In the genomic region with DNA sequence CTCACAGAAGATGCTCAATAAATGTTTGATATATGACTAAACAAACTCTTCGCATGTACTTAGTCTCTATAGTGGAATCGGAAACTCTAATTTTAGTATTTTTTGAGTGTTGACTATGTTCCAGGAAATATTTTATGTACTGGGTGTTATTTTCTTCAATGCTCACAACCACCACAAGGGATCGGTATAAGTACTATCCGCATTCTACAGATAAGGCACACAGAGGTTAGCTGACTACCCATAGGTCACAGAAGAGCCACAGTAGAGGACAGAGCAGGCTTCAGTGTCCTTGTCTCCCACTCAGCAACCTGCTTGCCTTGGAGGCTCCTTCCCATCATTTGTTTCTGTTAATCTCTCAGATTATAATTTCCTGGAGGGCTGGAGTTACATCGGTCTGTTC, we compare ENCODE assay signal across 19 cellular contexts.
DNase-seq lines count a peak whose midpoint lies in the region; ATAC-seq, FAIRE-seq and TF ChIP-seq lines count a peak whose summit lies in the region.
"Had no signal": no experiment of that assay in that cellular context is flagged by ENCODE, and none has a peak within 500 bp of the region (broad histone marks: within the 10 kb centered on the region; RNA-seq: fewer than 3 reads in every experiment).

No MANE protein-coding gene starts in this region.

- 0 out of 2 replicates have a peak, but pooled peaks have one; percentile 21 for TF ChIP-seq RAD21 in GM12878 (IDR thresholded peaks at IDR 0.05; ENCODE audit: insufficient read depth, low read depth, low read length)

- in situ Hi-C loops in GM12878 (cut with MboI): no loop called here

- ATAC-seq in GM12878: no peak
- no peak for ATAC-seq in stimulated activated naive CD8-positive, alpha-beta T cell treated with anti-CD3 and anti-CD28 coated beads, Interleukin-15, amount 100 ng/mL, for 72 hours
- ATAC-seq: CD8-positive, alpha-beta T cell; HCT116 had no signal

- DNase-seq in Karpas-422: peak; percentile 48
- DNase-seq in GM12878 (ENCODE audit: low read depth, low spot score): no peak
- DNase-seq in glutamatergic neuron: no peak
- DNase-seq in activated T-cell treated with anti-CD3 and anti-CD28 coated beads, Interleukin-2, amount 50 U/mL, for 48 hours: no peak
- no peak for DNase-seq in stimulated activated naive CD8-positive, alpha-beta T cell treated with anti-CD3 and anti-CD28 coated beads, Interleukin-15, amount 100 ng/mL, for 72 hours
- no peak for DNase-seq in NCI-H1417 (lab: John Stamatoyannopoulos, UW)
- DNase-seq: Calu3; CD8-positive, alpha-beta T cell; GM23248; H7; HFFc6; IMR-90 had no signal

- H3K27me3 Mint-ChIP-seq in glutamatergic neuron (ENCODE audit: unreplicated experiment): no peaks in the 10 kb centered on the region
- H3K27me3 Mint-ChIP-seq in stimulated activated naive CD8-positive, alpha-beta T cell treated with anti-CD3 and anti-CD28 coated beads, Interleukin-15, amount 100 ng/mL, for 72 hours: no peaks in the 10 kb centered on the region
- H3K27me3 Mint-ChIP-seq: B cell had no signal

- H3K4me1 ChIP-seq in Karpas-422 (ENCODE audit: low read length) (peaks cover 23% of the 10 kb centered on the region), GM12878 (ENCODE audit: control insufficient read depth, insufficient read depth, low read length) (no peaks in the 10 kb centered on the region)
- H3K4me1 ChIP-seq: BLaER1 treated with 17β-estradiol and CSF1 and Interleukin-3, amounts not matched to agents 10 nM and 100 nM had no signal

- H3K27ac ChIP-seq in Karpas-422 (ENCODE audit: low read length) (no peak overlapping the region), GM12878 (ENCODE audit: control insufficient read depth, insufficient read depth) (no peak overlapping the region)
- H3K27ac ChIP-seq: BLaER1 treated with 17β-estradiol and CSF1 and Interleukin-3, amounts not matched to agents 10 nM and 100 nM; GM23248 had no signal

- TF ChIP-seq EP300 in GM12878 (IDR thresholded peaks at IDR 0.05; ENCODE audit: borderline replicate concordance in 1 of 2, control insufficient read depth in 1 of 2, low read depth in 2 of 2, low read length in 2 of 2): no peak

- POLR2A ChIA-PET in GM12878 (lab: Charles Lee): interaction anchor here (1.3 kb wide), 1 partner anchor 9 kb away, joined by 3 read pairs; no protein-coding TSS in a partner anchor

- H3K9me3 Mint-ChIP-seq in glutamatergic neuron (ENCODE audit: unreplicated experiment): peaks cover 4% of the 10 kb centered on the region
- H3K9me3 Mint-ChIP-seq in stimulated activated naive CD8-positive, alpha-beta T cell treated with anti-CD3 and anti-CD28 coated beads, Interleukin-15, amount 100 ng/mL, for 72 hours: peaks cover 0 to 6% of the 10 kb centered on the region in 2 donors
- H3K9me3 Mint-ChIP-seq: CD8-positive, alpha-beta T cell had no signal

- CTCF ChIA-PET in GM12878 (lab: Yijun Ruan, JAX): interaction anchor here (1.3 kb wide), 1 partner anchor 9 kb away, joined by 4 read pairs; no protein-coding TSS in a partner anchor

- H3K4me2 ChIP-seq in Karpas-422 (ENCODE audit: low read depth, low read length, poor library complexity, severe bottlenecking): no peak overlapping the region
- H3K4me2 ChIP-seq in GM12878 (ENCODE audit: control insufficient read depth, insufficient read depth): no peak overlapping the region
- H3K4me2 ChIP-seq: BLaER1 treated with 17β-estradiol and CSF1 and Interleukin-3, amounts not matched to agents 10 nM and 100 nM had no signal

- no peaks in the 10 kb centered on the region for H3K27me3 ChIP-seq in Karpas-422 (ENCODE audit: low read length)
- no peaks in the 10 kb centered on the region for H3K27me3 ChIP-seq in GM12878 (replicated peaks in 1 of 2; ENCODE audit: control insufficient read depth in 2 of 2, insufficient read depth in 2 of 2, low read length in 1 of 2)
- H3K27me3 ChIP-seq: BLaER1 treated with 17β-estradiol and CSF1 and Interleukin-3, amounts not matched to agents 10 nM and 100 nM had no signal

- no TSS peak for BruUV-seq in GM12878 (replicated peaks; lab: Mats Ljungman, UMichigan)

- H2AFZ ChIP-seq in Karpas-422 (ENCODE audit: low read length) (no peak overlapping the region), GM12878 (ENCODE audit: control insufficient read depth, low read depth, low read length) (no peak overlapping the region)
- H2AFZ ChIP-seq: GM23248 had no signal

- no peak overlapping the region for H3K4me3 Mint-ChIP-seq in glutamatergic neuron (ENCODE audit: unreplicated experiment)
- no peak overlapping the region for H3K4me3 Mint-ChIP-seq in stimulated activated naive CD8-positive, alpha-beta T cell treated with anti-CD3 and anti-CD28 coated beads, Interleukin-15, amount 100 ng/mL, for 72 hours
- H3K4me3 Mint-ChIP-seq: B cell; CD8-positive, alpha-beta T cell; HFFc6 had no signal

- H3K4me1 Mint-ChIP-seq in glutamatergic neuron (ENCODE audit: low read depth, unreplicated experiment): peaks cover 2% of the 10 kb centered on the region
- H3K4me1 Mint-ChIP-seq in stimulated activated naive CD8-positive, alpha-beta T cell treated with anti-CD3 and anti-CD28 coated beads, Interleukin-15, amount 100 ng/mL, for 72 hours: no peaks in the 10 kb centered on the region
- H3K4me1 Mint-ChIP-seq: B cell had no signal

- no peaks in the 10 kb centered on the region for H4K20me1 ChIP-seq in Karpas-422 (ENCODE audit: insufficient read depth, low read depth, low read length)
- H4K20me1 ChIP-seq in GM12878 (ENCODE audit: control insufficient read depth, insufficient read depth): no peaks in the 10 kb centered on the region
- H4K20me1 ChIP-seq: BLaER1 treated with 17β-estradiol and CSF1 and Interleukin-3, amounts not matched to agents 10 nM and 100 nM had no signal

- no peaks in the 10 kb centered on the region for H3K79me2 ChIP-seq in Karpas-422 (ENCODE audit: low read length)
- no peaks in the 10 kb centered on the region for H3K79me2 ChIP-seq in GM12878 (ENCODE audit: control insufficient read depth, insufficient read depth, low read length)

- no peak for TF ChIP-seq POLR2A in GM12878 (IDR thresholded peaks at IDR 0.05; ENCODE audit: low read depth, low read length)

- RAD21 ChIA-PET in GM12878 (lab: Charles Lee; ENCODE audit: unreplicated experiment): interaction anchor here (1.8 kb wide), 1 partner anchor 9 kb away, joined by 5 read pairs; no protein-coding TSS in a partner anchor

- no peaks in the 10 kb centered on the region; the same call in 1 of the 2 replicates for H3K9me2 ChIP-seq in Karpas-422 (replicated peaks; ENCODE audit: insufficient read depth, low read length)

- H3K4me3 ChIP-seq in Karpas-422 (ENCODE audit: low read length) (no peak overlapping the region), GM12878 (no peak overlapping the region)
- H3K4me3 ChIP-seq: BLaER1 treated with 17β-estradiol and CSF1 and Interleukin-3, amounts not matched to agents 10 nM and 100 nM; GM23248 had no signal

- intact Hi-C loops in GM12878 (cut with micrococcal nuclease; ENCODE audit: unreplicated experiment): no loop called here

- H3K9me3 ChIP-seq in Karpas-422 (ENCODE audit: low read length) (no peaks in the 10 kb centered on the region), GM12878 (replicated peaks; ENCODE audit: control insufficient read depth, insufficient read depth, low read length) (no peaks in the 10 kb centered on the region)
- H3K9me3 ChIP-seq: BLaER1 treated with 17β-estradiol and CSF1 and Interleukin-3, amounts not matched to agents 10 nM and 100 nM had no signal

- H3K36me3 Mint-ChIP-seq in glutamatergic neuron (ENCODE audit: unreplicated experiment): peaks cover 5% of the 10 kb centered on the region
- H3K36me3 Mint-ChIP-seq: CD8-positive, alpha-beta T cell had no signal

- H3K36me3 ChIP-seq in Karpas-422 (ENCODE audit: insufficient read depth, low read length) (no peaks in the 10 kb centered on the region), GM12878 (ENCODE audit: control insufficient read depth in 2 of 2, insufficient read depth in 2 of 2, low read length in 1 of 2) (no peaks in the 10 kb centered on the region)
- H3K36me3 ChIP-seq: BLaER1 treated with 17β-estradiol and CSF1 and Interleukin-3, amounts not matched to agents 10 nM and 100 nM had no signal

- TF ChIP-seq CTCF in GM12878 (IDR thresholded peaks at IDR 0.05 in 2 of 3, conservative IDR thresholded peaks at IDR 0.05 in 1 of 3; ENCODE audit: control insufficient read depth in 2 of 3, extremely low read depth in 1 of 3, insufficient read depth in 1 of 3, low read depth in 3 of 3, low read length in 3 of 3) (0 out of 6 replicates have a peak, but pooled peaks of 1 of the 3 experiments have one; percentile 1), glutamatergic neuron (IDR thresholded peaks at IDR 0.05; ENCODE audit: partially characterized antibody, unreplicated experiment) (peak; percentile 11)

- H3K27ac Mint-ChIP-seq in glutamatergic neuron (ENCODE audit: unreplicated experiment): no peak overlapping the region
- no peak overlapping the region for H3K27ac Mint-ChIP-seq in stimulated activated naive CD8-positive, alpha-beta T cell treated with anti-CD3 and anti-CD28 coated beads, Interleukin-15, amount 100 ng/mL, for 72 hours
- H3K27ac Mint-ChIP-seq: B cell; CD8-positive, alpha-beta T cell; HFFc6 had no signal

- H3K9ac ChIP-seq in Karpas-422 (ENCODE audit: low read length) (no peak overlapping the region), GM12878 (ENCODE audit: control insufficient read depth, insufficient read depth, low read length) (no peak overlapping the region)
- H3K9ac ChIP-seq: BLaER1 treated with 17β-estradiol and CSF1 and Interleukin-3, amounts not matched to agents 10 nM and 100 nM; GM23248 had no signal

- SMC1A ChIA-PET in GM12878 (lab: Charles Lee; ENCODE audit: uncharacterized antibody, unreplicated experiment): interaction anchor here (0.6 to 2.6 kb wide), 6 partner anchors 11 to 298 kb away, joined by 3 to 9 read pairs (median 4); no protein-coding TSS in a partner anchor

- no peak for FAIRE-seq in GM12878 (lab: Jason Lieb, UNC)
- FAIRE-seq: G401.6, GM12892, GM18507, HTR-8/SVneo had no signal

- WGBS in GM12878 (ENCODE audit: insufficient coverage, insufficient replicate concordance, low lambda C conversion rate, missing lambda C conversion rate): 61% methylated on average over 5 of the region's 5 CpGs

TF ChIP-seq in GM12878, 131 proteins besides CTCF, POLR2A, EP300 and RAD21 (continues in another document):
- TF ChIP-seq BHLHE40 (IDR thresholded peaks at IDR 0.05; ENCODE audit: borderline replicate concordance in 1 of 2, low read depth in 2 of 2, low read length in 1 of 2) (no peak), PAX8 (IDR thresholded peaks at IDR 0.05) (no peak), POLR2AphosphoS2 (IDR thresholded peaks at IDR 0.05; ENCODE audit: low read depth, low read length) (no peak)
